1 cellular context compared by ENCODE assay signal in genomic region chr3:169980055-169980454, GRCh38.
A peak's percentile ranks its signal among the peaks of the same experiment; 100 is the strongest.
TF ChIP-seq lines count a peak whose summit lies in the region.

No MANE protein-coding gene starts in this region.

TF ChIP-seq in IMR-90, 13 proteins besides CTCF, POLR2A, EP300 and RAD21 (continued from another document):
- no peak for TF ChIP-seq ELK1 (IDR thresholded peaks at IDR 0.05; ENCODE audit: borderline replicate concordance, low read depth, low read length)
- TF ChIP-seq MAZ (IDR thresholded peaks at IDR 0.05; ENCODE audit: borderline replicate concordance, low read depth, low read length): no peak
- peak; percentile 92 for TF ChIP-seq CEBPB (IDR thresholded peaks at IDR 0.05; ENCODE audit: low read depth, low read length)
- TF ChIP-seq USF2 (IDR thresholded peaks at IDR 0.05; ENCODE audit: low read depth, low read length): no peak
